Comparison of ENCODE assay signal across 1 cellular context in genomic region chrX:41946230-41946629, GRCh38.
TF ChIP-seq lines count a peak whose summit lies in the region.

No MANE protein-coding gene starts in this region.

TF ChIP-seq in K562, 482 proteins besides CTCF, POLR2A, EP300 and RAD21 (continued from another document):
- TF ChIP-seq NR2C2 (CRISPR knock-in tag; IDR thresholded peaks at IDR 0.05) (no peak), NR2C2 (tag; IDR thresholded peaks at IDR 0.05) (no peak), ELF2 (CRISPR knock-in tag; IDR thresholded peaks at IDR 0.05) (no peak)
TF ChIP-seq in K562: peak in this region for 0.
